Comparison of ENCODE assay signal across 8 cellular contexts in genomic region chr2:135052042-135052876, GRCh38.
DNase-seq lines count a peak whose midpoint lies in the region; ATAC-seq, FAIRE-seq and TF ChIP-seq lines count a peak whose summit lies in the region.

Gene RAB3GAP1 (plus strand): TSS chr2:135052292. CDS start chr2:135052308, 16 bp downstream.

- no peak for TF ChIP-seq CTCF in astrocyte of the cerebellum (IDR thresholded peaks at IDR 0.05; ENCODE audit: low read depth, low read length, missing control alignments)

- FAIRE-seq in GM18507 (lab: Jason Lieb, UNC), result peak; percentile 91

- peak within 1 kb of the TSS; percentile 82 for H3K4me3 ChIP-seq in astrocyte of the cerebellum (ENCODE audit: low read depth, low read length)

- in situ Hi-C loops in astrocyte of the cerebellum (cut with HindIII; ENCODE audit: low sequenced_read_pairs), result no loop called here

- DNase-seq in GM18507 (ENCODE audit: extremely low spot score, insufficient read length, low read depth) (peak; percentile 75), NCI-H2081 (lab: John Stamatoyannopoulos, UW) (peak; percentile 66 to 72), T-helper 9 cell (peak; percentile 88), astrocyte of the cerebellum (ENCODE audit: low read depth) (peak; percentile 70), hippocampal formation (lab: John Stamatoyannopoulos, UW) (peak; percentile 69 to 74), retina (peak; percentile 84), cortex of kidney (lab: John Stamatoyannopoulos, UW) (no peak)

- peak; percentile 85 for ATAC-seq in HG02943 (IDR thresholded peaks at IDR 0.05; ENCODE audit: low read depth, unreplicated experiment)
